In the genomic region with DNA sequence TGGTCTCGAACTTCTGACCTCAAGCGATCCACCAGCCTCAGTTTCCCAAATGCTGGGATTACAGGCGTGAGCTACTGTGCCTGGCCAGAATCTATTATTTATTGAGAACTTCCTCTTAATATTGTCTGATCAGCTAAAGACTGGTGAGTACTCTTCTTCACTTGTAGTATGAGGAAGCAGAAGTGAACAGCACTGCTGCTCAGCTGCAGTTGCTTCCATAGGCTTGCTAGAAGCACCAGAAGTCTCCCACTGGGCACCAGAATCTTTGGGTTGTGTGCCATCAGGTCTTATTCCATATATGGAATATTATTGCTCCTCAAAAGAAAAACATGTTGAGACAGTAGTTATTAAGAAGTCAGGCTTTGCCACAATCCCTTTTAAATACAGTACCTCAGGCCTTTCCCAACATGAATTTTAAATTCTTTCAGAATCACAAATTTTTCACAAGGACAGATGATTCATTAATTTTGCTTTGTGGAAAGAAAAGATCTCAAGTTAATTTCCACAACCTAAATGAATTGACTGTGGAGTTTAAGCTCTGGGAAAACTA, we compare ENCODE assay signal across 9 cellular contexts. TPM values are rescaled to one million over a fixed set of nuclear protein-coding genes. Genes with fewer than 3 reads are reported as not detected.
DNase-seq lines count a peak whose midpoint lies in the region; ATAC-seq and TF ChIP-seq lines count a peak whose summit lies in the region.
"Had no signal": no experiment of that assay in that cellular context is flagged by ENCODE, and none has a peak within 500 bp of the region (broad histone marks: within the 10 kb centered on the region; RNA-seq: fewer than 3 reads in every experiment).

No MANE protein-coding gene starts in this region.

- no peak overlapping the region for H3K4me3 Mint-ChIP-seq in activated naive CD8-positive, alpha-beta T cell treated with anti-CD3 and anti-CD28 coated beads, Interleukin-2, amount 50 U/mL, for 24 hours
- H3K4me3 Mint-ChIP-seq in natural killer cell (no peak overlapping the region), WTC11 (no peak overlapping the region)

- intact Hi-C loops in natural killer cell (cut with micrococcal nuclease), result no loop called here

- H3K4me1 Mint-ChIP-seq in activated naive CD8-positive, alpha-beta T cell treated with anti-CD3 and anti-CD28 coated beads, Interleukin-2, amount 50 U/mL, for 24 hours, result peaks cover 20% of the 10 kb centered on the region
- H3K4me1 Mint-ChIP-seq in natural killer cell, result peaks cover 29 to 43% of the 10 kb centered on the region in 2 donors
- no peaks in the 10 kb centered on the region; the same call in none of the 2 replicates for H3K4me1 Mint-ChIP-seq in WTC11

- TF ChIP-seq CTCF in natural killer cell (IDR thresholded peaks at IDR 0.05) (no peak), WTC11 (IDR thresholded peaks at IDR 0.05) (no peak)

- DNase-seq in EH (ENCODE audit: low read depth) (peak; percentile 60), M059J (ENCODE audit: low read depth) (peak; percentile 45), natural killer cell (no peak), WTC11 (ENCODE audit: low spot score) (no peak)
- DNase-seq in activated naive CD8-positive, alpha-beta T cell treated with anti-CD3 and anti-CD28 coated beads, Interleukin-2, amount 50 U/mL, for 24 hours, result no peak
- DNase-seq: NCI-H1930, NCI-H82 had no signal

- H3K9me3 Mint-ChIP-seq in activated naive CD8-positive, alpha-beta T cell treated with anti-CD3 and anti-CD28 coated beads, Interleukin-2, amount 50 U/mL, for 24 hours, result no peaks in the 10 kb centered on the region
- H3K9me3 Mint-ChIP-seq in natural killer cell (no peaks in the 10 kb centered on the region), WTC11 (no peaks in the 10 kb centered on the region)

- H3K27ac Mint-ChIP-seq in activated naive CD8-positive, alpha-beta T cell treated with anti-CD3 and anti-CD28 coated beads, Interleukin-2, amount 50 U/mL, for 24 hours, result peak overlapping the region; percentile 44
- H3K27ac Mint-ChIP-seq in natural killer cell (peak overlapping the region; percentile 42 to 50), WTC11 (no peak overlapping the region)

- no peaks in the 10 kb centered on the region for H3K27me3 Mint-ChIP-seq in activated naive CD8-positive, alpha-beta T cell treated with anti-CD3 and anti-CD28 coated beads, Interleukin-2, amount 50 U/mL, for 24 hours
- H3K27me3 Mint-ChIP-seq in natural killer cell (ENCODE audit: low read depth in 2 of 2), result no peaks in the 10 kb centered on the region
- no peaks in the 10 kb centered on the region for H3K27me3 Mint-ChIP-seq in WTC11 (ENCODE audit: low read depth)

- POLR2A ChIA-PET in WTC11 (lab: Charles Lee), result no interaction called here

- no peaks in the 10 kb centered on the region for H3K36me3 Mint-ChIP-seq in activated naive CD8-positive, alpha-beta T cell treated with anti-CD3 and anti-CD28 coated beads, Interleukin-2, amount 50 U/mL, for 24 hours (ENCODE audit: low read depth)
- H3K36me3 Mint-ChIP-seq in natural killer cell (no peaks in the 10 kb centered on the region), WTC11 (no peaks in the 10 kb centered on the region; the same call in 1 of the 2 replicates)

- CTCF ChIA-PET in WTC11 (lab: Charles Lee), result no interaction called here

- ATAC-seq in activated naive CD8-positive, alpha-beta T cell treated with anti-CD3 and anti-CD28 coated beads, Interleukin-2, amount 50 U/mL, for 24 hours, result no peak
- ATAC-seq in natural killer cell, result no peak
- no peak for ATAC-seq in WTC11
- no peak for ATAC-seq in GM19035 (IDR thresholded peaks at IDR 0.05; ENCODE audit: unreplicated experiment)
- no peak for ATAC-seq in GM18498 (IDR thresholded peaks at IDR 0.05; ENCODE audit: unreplicated experiment)

TF ChIP-seq in WTC11, 78 proteins besides CTCF, POLR2A, EP300 and RAD21:
- TF ChIP-seq TEAD1 (CRISPR knock-in tag; IDR thresholded peaks at IDR 0.05) (no peak), ZNF232 (CRISPR knock-in tag; IDR thresholded peaks at IDR 0.05) (no peak), ZNF138 (CRISPR knock-in tag; conservative IDR thresholded peaks at IDR 0.05) (no peak), CBFB (CRISPR knock-in tag; IDR thresholded peaks at IDR 0.05; ENCODE audit: low read depth) (no peak)
- TF ChIP-seq, protein P1, sequence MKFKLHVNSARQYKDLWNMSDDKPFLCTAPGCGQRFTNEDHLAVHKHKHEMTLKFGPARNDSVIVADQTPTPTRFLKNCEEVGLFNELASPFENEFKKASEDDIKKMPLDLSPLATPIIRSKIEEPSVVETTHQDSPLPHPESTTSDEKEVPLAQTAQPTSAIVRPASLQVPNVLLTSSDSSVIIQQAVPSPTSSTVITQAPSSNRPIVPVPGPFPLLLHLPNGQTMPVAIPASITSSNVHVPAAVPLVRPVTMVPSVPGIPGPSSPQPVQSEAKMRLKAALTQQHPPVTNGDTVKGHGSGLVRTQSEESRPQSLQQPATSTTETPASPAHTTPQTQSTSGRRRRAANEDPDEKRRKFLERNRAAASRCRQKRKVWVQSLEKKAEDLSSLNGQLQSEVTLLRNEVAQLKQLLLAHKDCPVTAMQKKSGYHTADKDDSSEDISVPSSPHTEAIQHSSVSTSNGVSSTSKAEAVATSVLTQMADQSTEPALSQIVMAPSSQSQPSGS (CRISPR knock-in tag; IDR thresholded peaks at IDR 0.05; ENCODE audit: borderline replicate concordance, low read depth), result no peak
- TF ChIP-seq, protein P2, sequence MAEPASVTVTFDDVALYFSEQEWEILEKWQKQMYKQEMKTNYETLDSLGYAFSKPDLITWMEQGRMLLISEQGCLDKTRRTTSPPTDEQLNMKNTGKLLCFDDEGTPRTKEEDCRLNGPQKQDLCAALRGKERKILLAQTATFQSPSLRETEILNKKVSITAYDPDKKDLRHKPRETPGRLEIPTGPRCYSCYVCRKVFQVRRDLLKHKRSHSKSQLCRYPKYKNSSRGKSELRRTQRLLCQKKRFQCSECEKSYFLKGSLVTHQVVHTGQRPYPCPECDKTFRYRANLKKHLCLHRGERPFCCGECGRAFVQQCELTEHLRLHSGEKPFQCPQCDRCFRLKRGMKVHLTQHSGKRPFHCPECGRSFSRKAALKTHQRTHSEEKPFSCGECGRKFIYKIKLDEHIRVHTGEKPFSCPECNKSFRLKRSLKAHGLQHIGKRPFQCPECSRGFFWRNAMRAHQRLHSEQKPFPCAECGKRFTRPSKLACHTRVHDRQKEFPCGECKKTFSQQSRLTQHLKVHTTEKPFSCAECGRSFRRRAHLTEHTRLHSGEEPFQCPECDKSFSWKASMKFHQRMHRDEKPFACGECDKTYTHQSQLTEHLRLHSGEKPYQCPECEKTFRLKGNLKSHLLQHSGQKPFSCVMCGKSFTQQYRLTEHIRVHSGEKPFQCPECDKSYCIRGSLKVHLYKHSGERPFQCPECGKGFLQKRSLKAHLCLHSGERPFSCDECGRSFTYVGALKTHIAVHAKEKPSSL (CRISPR knock-in tag; conservative IDR thresholded peaks at IDR 0.05), result no peak
- TF ChIP-seq, protein P3, sequence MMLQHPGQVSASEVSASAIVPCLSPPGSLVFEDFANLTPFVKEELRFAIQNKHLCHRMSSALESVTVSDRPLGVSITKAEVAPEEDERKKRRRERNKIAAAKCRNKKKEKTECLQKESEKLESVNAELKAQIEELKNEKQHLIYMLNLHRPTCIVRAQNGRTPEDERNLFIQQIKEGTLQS (CRISPR knock-in tag; conservative IDR thresholded peaks at IDR 0.05), result no peak
- TF ChIP-seq, protein P4, sequence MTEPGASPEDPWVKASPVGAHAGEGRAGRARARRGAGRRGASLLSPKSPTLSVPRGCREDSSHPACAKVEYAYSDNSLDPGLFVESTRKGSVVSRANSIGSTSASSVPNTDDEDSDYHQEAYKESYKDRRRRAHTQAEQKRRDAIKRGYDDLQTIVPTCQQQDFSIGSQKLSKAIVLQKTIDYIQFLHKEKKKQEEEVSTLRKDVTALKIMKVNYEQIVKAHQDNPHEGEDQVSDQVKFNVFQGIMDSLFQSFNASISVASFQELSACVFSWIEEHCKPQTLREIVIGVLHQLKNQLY (CRISPR knock-in tag; IDR thresholded peaks at IDR 0.05), result no peak
TF ChIP-seq in WTC11: peak in this region for 0.

RNA-seq across cellular contexts. Expression of a gene that starts 17.2 kb away (rescaled TPM):
- 20.9 and 48.2 TPM in 2 replicates for total RNA-seq in M059J (2014; rRNA removed; shearing (Covaris generic))
- total RNA-seq in natural killer cell, result 10 to 100 TPM; 43.8 to 55.2 (median 49.9) TPM
- 21.0 to 23.7 TPM (median 23.7 TPM) in 3 replicates for total RNA-seq in WTC11 (2021)

Comparison
In these comparisons a context has a peak if more than half of its experiments do, and no peak if none do; other contexts are left out.
1. DNase-seq: peak in EH (single experiment) and M059J (single experiment); none in activated naive CD8-positive, alpha-beta T cell treated with anti-CD3 and anti-CD28 coated beads, Interleukin-2, amount 50 U/mL, for 24 hours (single experiment), natural killer cell (single experiment) and WTC11 (single experiment).